In genomic region chr1:156749429-156750118, GRCh38 we compare ENCODE assay signal across 8 cellular contexts. TPM values are rescaled to one million over a fixed set of nuclear protein-coding genes. Genes with fewer than 3 reads are reported as not detected.
A peak's percentile ranks its signal among the peaks of the same experiment; 100 is the strongest.
DNase-seq lines count a peak whose midpoint lies in the region; ATAC-seq, FAIRE-seq and TF ChIP-seq lines count a peak whose summit lies in the region.

No MANE protein-coding gene starts in this region.

- H3K14ac ChIP-seq in neuronal stem cell (ENCODE audit: low read length): no peak overlapping the region

- no peak overlapping the region for H3K18ac ChIP-seq in neuronal stem cell (ENCODE audit: low read length)

- WGBS in neuronal stem cell (ENCODE audit: extremely low coverage in 2 of 2, insufficient read length in 2 of 2, insufficient replicate concordance in 1 of 2), 2 donors: no CpG with 5 or more reads among the region's 8 CpGs

- no peak overlapping the region for H2BK120ac ChIP-seq in neuronal stem cell (ENCODE audit: low read depth, low read length)

- no peak for FAIRE-seq in D721Med (lab: Jason Lieb, UNC)

- no peak overlapping the region for H4K8ac ChIP-seq in neuronal stem cell (ENCODE audit: low read depth, low read length)

- H3K9me3 ChIP-seq in NT2/D1 (ENCODE audit: insufficient read depth, low read length) (no peaks in the 10 kb centered on the region), endocrine pancreas (ENCODE audit: control insufficient read depth, low read length) (no peaks in the 10 kb centered on the region), neuronal stem cell (replicated peaks in 1 of 2; ENCODE audit: control insufficient read depth in 2 of 2, insufficient read depth in 1 of 2, low read depth in 1 of 2, low read length in 2 of 2) (no peaks in the 10 kb centered on the region)

- H3K4me2 ChIP-seq in neuronal stem cell (ENCODE audit: insufficient read depth, low read length, poor library complexity, severe bottlenecking): peak overlapping the region; percentile 94

- H3K4me1 ChIP-seq in NT2/D1 (ENCODE audit: insufficient read depth, insufficient read length) (peaks cover 49% of the 10 kb centered on the region), endocrine pancreas (ENCODE audit: control insufficient read depth, insufficient read depth, low read length) (peaks cover 7% of the 10 kb centered on the region), neuronal stem cell (ENCODE audit: control insufficient read depth in 2 of 2, insufficient read depth in 1 of 2, low read depth in 1 of 2, low read length in 2 of 2) (peaks cover 37 to 47% of the 10 kb centered on the region in 2 donors)

- DNase-seq in D721Med (ENCODE audit: insufficient read length, low spot score) (peak; percentile 6), NT2/D1 (ENCODE audit: low read depth, low spot score) (no peak), neuronal stem cell (ENCODE audit: low spot score) (no peak), GM13976 (ENCODE audit: low spot score) (no peak)

- H2BK15ac ChIP-seq in neuronal stem cell (ENCODE audit: low read length): no peak overlapping the region

- H2BK12ac ChIP-seq in neuronal stem cell (ENCODE audit: low read length): no peak overlapping the region

- H3K4me3 ChIP-seq in NT2/D1 (ENCODE audit: insufficient read length, low read depth) (peak overlapping the region; percentile 77), endocrine pancreas (ENCODE audit: control insufficient read depth, insufficient read depth, low read length) (peak overlapping the region; percentile 78), neuronal stem cell (ENCODE audit: low read length in 2 of 2) (peak overlapping the region; percentile 83 to 96)

- H2BK5ac ChIP-seq in neuronal stem cell (ENCODE audit: low read length): peak overlapping the region; percentile 84

- H3K9ac ChIP-seq in NT2/D1 (ENCODE audit: insufficient read length, low read depth) (peak overlapping the region; percentile 94), endocrine pancreas (ENCODE audit: control insufficient read depth, insufficient read depth, low read length) (peak overlapping the region; percentile 97), neuronal stem cell (ENCODE audit: low read depth, low read length, poor library complexity) (no peak overlapping the region)

- no peak overlapping the region for H4K91ac ChIP-seq in neuronal stem cell (ENCODE audit: low read depth, low read length, poor library complexity)

- H3K79me1 ChIP-seq in neuronal stem cell (ENCODE audit: low read depth, low read length): peaks cover 15% of the 10 kb centered on the region

- H3K36me3 ChIP-seq in NT2/D1 (ENCODE audit: insufficient read depth, insufficient read length, low read length) (peaks cover 40% of the 10 kb centered on the region), endocrine pancreas (ENCODE audit: control insufficient read depth, insufficient read depth, low read length) (no peaks in the 10 kb centered on the region), neuronal stem cell (replicated peaks in 1 of 2; ENCODE audit: control insufficient read depth in 2 of 2, insufficient read depth in 2 of 2, low read length in 2 of 2) (peaks cover 5 to 35% of the 10 kb centered on the region in 2 donors)

- TF ChIP-seq CTCF in D721Med (IDR thresholded peaks at IDR 0.05; ENCODE audit: insufficient read depth, missing control alignments) (no peak), GM13976 (IDR thresholded peaks at IDR 0.05; ENCODE audit: borderline replicate concordance, control extremely low read depth, extremely low read depth, insufficient read depth, missing control alignments) (no peak)

- peak overlapping the region; percentile 97 for H3K27ac ChIP-seq in neuronal stem cell (replicated peaks; ENCODE audit: low read length)

- in situ Hi-C loops in GM13976 (cut with MboI; ENCODE audit: low sequenced_read_pairs, unreplicated experiment): no loop called here

- no peak overlapping the region for H2AFZ ChIP-seq in neuronal stem cell (ENCODE audit: low read length)

- no peaks in the 10 kb centered on the region for H3K27me3 ChIP-seq in NT2/D1 (ENCODE audit: insufficient read depth, insufficient read length)
- H3K27me3 ChIP-seq in endocrine pancreas (ENCODE audit: control insufficient read depth, insufficient read depth, low read length): no peaks in the 10 kb centered on the region
- no peaks in the 10 kb centered on the region for H3K27me3 ChIP-seq in neuronal stem cell (ENCODE audit: control insufficient read depth in 3 of 3, insufficient read depth in 3 of 3, low read depth in 1 of 3, low read length in 3 of 3)

- H3K4ac ChIP-seq in neuronal stem cell (ENCODE audit: low read length): no peak overlapping the region

- H2AK5ac ChIP-seq in neuronal stem cell (ENCODE audit: low read depth, low read length): peak overlapping the region; percentile 98

- ATAC-seq in HG02763 (IDR thresholded peaks at IDR 0.05; ENCODE audit: unreplicated experiment) (no peak), GM18520 (IDR thresholded peaks at IDR 0.05; ENCODE audit: unreplicated experiment) (no peak), HG03460 (IDR thresholded peaks at IDR 0.05; ENCODE audit: unreplicated experiment) (no peak)

- no peak overlapping the region for H3K23ac ChIP-seq in neuronal stem cell (ENCODE audit: low read depth, low read length, poor library complexity)

RNA-seq across cellular contexts. Expression of gene HDGF, which starts 1.9 kb away (rescaled TPM):
- polyA plus RNA-seq in neuronal stem cell (2013, experiment 1 of 2): 450 TPM
- polyA plus RNA-seq in neuronal stem cell (2013, experiment 2 of 2): 442 TPM

RNA-seq across cellular contexts. Expression of gene MRPL24, which starts 8.7 kb away (rescaled TPM):
- 31.9 TPM for polyA plus RNA-seq in neuronal stem cell (2013, experiment 1 of 2)
- polyA plus RNA-seq in neuronal stem cell (2013, experiment 2 of 2): 30.3 TPM

RNA-seq across cellular contexts. Expression of gene PRCC, which starts 17.8 kb away (rescaled TPM):
- 136 TPM for polyA plus RNA-seq in neuronal stem cell (2013, experiment 1 of 2)
- 127 TPM for polyA plus RNA-seq in neuronal stem cell (2013, experiment 2 of 2)

RNA-seq across cellular contexts. Expression of gene ISG20L2, which starts 21.0 kb away (rescaled TPM):
- 32.9 TPM for polyA plus RNA-seq in neuronal stem cell (2013, experiment 1 of 2)
- polyA plus RNA-seq in neuronal stem cell (2013, experiment 2 of 2): 33.3 TPM

RNA-seq across cellular contexts. Expression of gene METTL25B, which starts 21.3 kb away (rescaled TPM):
- polyA plus RNA-seq in neuronal stem cell (2013, experiment 1 of 2): 48.9 TPM
- polyA plus RNA-seq in neuronal stem cell (2013, experiment 2 of 2): 45.3 TPM
